In genomic region chr12:99152337-99152736, GRCh38 we compare ENCODE assay signal across 16 cellular contexts.
DNase-seq lines count a peak whose midpoint lies in the region; ATAC-seq and FAIRE-seq lines count a peak whose summit lies in the region.
"Had no signal": no experiment of that assay in that cellular context is flagged by ENCODE, and none has a peak within 500 bp of the region (broad histone marks: within the 10 kb centered on the region; RNA-seq: fewer than 3 reads in every experiment).

No MANE protein-coding gene starts in this region.

- no peak for ATAC-seq in left cardiac atrium
- ATAC-seq: CD8-positive, alpha-beta T cell; GM12878 had no signal

- intact Hi-C loops in left cardiac atrium (cut with DNase I) = no loop called here

- FAIRE-seq in islet of Langerhans (lab: Jason Lieb, UNC) = peak; percentile 74
- FAIRE-seq: GM12878, H1, HTR-8/SVneo had no signal

- DNase-seq in NCI-H2196 (lab: John Stamatoyannopoulos, UW; ENCODE audit: unreplicated experiment) (peak; percentile 22), NCI-H2196 treated with DMSO at 0.1 percent for 48 hours (lab: John Stamatoyannopoulos, UW; ENCODE audit: unreplicated experiment) (no peak), SW480 (ENCODE audit: low spot score) (peak; percentile 13), left cardiac atrium (no peak), nucleus accumbens (lab: John Stamatoyannopoulos, UW) (no peak)
- no peak for DNase-seq in stimulated activated CD4-positive, alpha-beta T cell treated with anti-CD3 and anti-CD28 coated beads, Interleukin-4, amount 100 ng/mL, for 24 hours
- DNase-seq: Calu3; CD8-positive, alpha-beta T cell; DMS 273 treated with DMSO at 0.1 percent for 48 hours; DND-41; EL; H9 had no signal

Comparison
In these comparisons a context has a peak if more than half of its experiments do, and no peak if none do; other contexts are left out.
1. DNase-seq: peak in NCI-H2196 (single experiment) and SW480 (single experiment); none in NCI-H2196 treated with DMSO at 0.1 percent for 48 hours (single experiment), left cardiac atrium (single experiment), stimulated activated CD4-positive, alpha-beta T cell treated with anti-CD3 and anti-CD28 coated beads, Interleukin-4, amount 100 ng/mL, for 24 hours (single experiment) and nucleus accumbens (0 of 56).